ENCODE assay signal across 26 cellular contexts in the genomic region with DNA sequence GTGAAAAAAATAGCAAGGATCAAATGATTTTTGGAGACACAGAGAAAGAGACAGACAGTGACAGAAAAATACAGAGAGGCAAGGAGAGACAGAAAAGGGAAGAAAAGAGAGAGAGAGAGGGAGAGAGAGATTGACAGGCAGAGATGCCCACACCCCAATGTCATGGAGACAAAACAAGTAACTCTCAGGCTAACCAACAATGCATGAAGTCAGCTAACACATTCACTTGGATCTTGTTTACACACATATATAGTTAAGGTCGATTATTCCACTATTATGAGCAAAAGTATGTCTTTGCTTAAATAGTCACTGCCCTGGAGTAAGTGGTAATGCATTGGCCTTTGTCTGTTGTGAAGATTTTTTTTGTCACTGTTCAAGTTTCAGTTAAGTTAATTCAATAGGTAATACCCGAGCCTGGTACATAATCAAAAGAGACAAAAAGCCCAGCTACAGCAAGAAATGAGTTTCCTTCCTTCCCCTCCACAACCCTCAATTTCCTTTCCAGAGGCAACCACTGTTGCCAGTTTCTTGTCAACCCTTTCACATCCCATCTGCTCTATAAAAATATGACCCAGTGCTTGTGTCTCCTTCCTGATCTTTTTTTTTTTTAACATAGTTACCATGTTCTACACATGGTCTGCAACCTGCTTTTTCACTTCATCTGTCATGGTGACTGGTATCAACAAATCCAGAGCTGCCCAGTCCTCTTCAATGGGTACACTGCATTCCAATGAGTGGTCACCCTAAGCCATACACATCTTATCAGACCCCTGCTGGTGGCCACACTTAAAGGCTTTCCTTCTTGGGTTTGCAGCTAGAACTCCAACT. TPM values are rescaled to one million over a fixed set of nuclear protein-coding genes. Genes with fewer than 3 reads are reported as not detected.
A peak's percentile ranks its signal among the peaks of the same experiment; 100 is the strongest.
DNase-seq lines count a peak whose midpoint lies in the region; ATAC-seq and TF ChIP-seq lines count a peak whose summit lies in the region.
"Had no signal": no experiment of that assay in that cellular context is flagged by ENCODE, and none has a peak within 500 bp of the region (broad histone marks: within the 10 kb centered on the region; RNA-seq: fewer than 3 reads in every experiment).

No MANE protein-coding gene starts in this region.

- POLR2A ChIA-PET in A673 (lab: Charles Lee; ENCODE audit: low non-redundant PET) = no interaction called here
- POLR2A ChIA-PET in CD4-positive, alpha-beta T cell (lab: Charles Lee) = no interaction called here

- WGBS in mesodermal cell (ENCODE audit: insufficient coverage in 2 of 2), 2 experiments = 50 to 67% methylated on average over 1 of the region's 2 CpGs

- H3K27ac Mint-ChIP-seq in CD4-positive, alpha-beta T cell = no peak overlapping the region
- H3K27ac Mint-ChIP-seq: activated naive CD4-positive, alpha-beta T cell treated with anti-CD3 and anti-CD28 coated beads, Interleukin-2, amount 50 U/mL, for 72 hours; activated T-helper 2 cell treated with anti-CD3 and anti-CD28 coated beads, Interferon-gamma antibody, Interleukin-2, Interleukin-4, amounts not matched to agents 10 μg/mL and 5 μg/mL and 100 μg/mL, durations not matched to agents 14 hours and 24 hours and 36 hours; natural killer cell had no signal

- peak overlapping the region; percentile 20 for H3K9ac ChIP-seq in HUES6 (ENCODE audit: low read length)

- TF ChIP-seq CTCF in A673 (conservative IDR thresholded peaks at IDR 0.05; ENCODE audit: low read depth, low read length) = 0 out of 2 replicates have a peak, but pooled peaks have one; percentile 9
- no peak for TF ChIP-seq CTCF in CD4-positive, alpha-beta T cell (IDR thresholded peaks at IDR 0.05)

- no peak overlapping the region for H3K4me3 Mint-ChIP-seq in CD4-positive, alpha-beta T cell
- H3K4me3 Mint-ChIP-seq: central memory CD8-positive, alpha-beta T cell; natural killer cell had no signal

- H3K4me3 ChIP-seq in A673 (ENCODE audit: low read depth, low read length, poor library complexity, severe bottlenecking) (no peak overlapping the region), HUES6 (ENCODE audit: low read depth, low read length) (no peak overlapping the region), mesodermal cell (ENCODE audit: extremely low read depth, insufficient read depth, low read length, poor library complexity, severe bottlenecking) (no peak overlapping the region)
- H3K4me3 ChIP-seq: sigmoid colon, stomach, transverse colon had no signal

- H3K36me3 ChIP-seq in A673 (ENCODE audit: insufficient read depth, low read length, poor library complexity, severe bottlenecking) = no peaks in the 10 kb centered on the region
- no peaks in the 10 kb centered on the region for H3K36me3 ChIP-seq in HUES6 (ENCODE audit: control insufficient read depth, insufficient read depth, low read length)
- H3K36me3 ChIP-seq in mesodermal cell (ENCODE audit: control insufficient read depth, insufficient read depth, low read length) = no peaks in the 10 kb centered on the region
- H3K36me3 ChIP-seq: sigmoid colon, stomach, transverse colon had no signal

- CTCF ChIA-PET in A673 (lab: Charles Lee) = no interaction called here
- CTCF ChIA-PET in CD4-positive, alpha-beta T cell (lab: Charles Lee) = no interaction called here

- intact Hi-C loops in A673 (cut with micrococcal nuclease; ENCODE audit: unreplicated experiment) = loop anchor here (2.0 kb wide), 1 partner anchor 51 kb away; no protein-coding TSS in a partner anchor
- intact Hi-C loops in CD4-positive, alpha-beta T cell (cut with DNase I, micrococcal nuclease) = no loop called here

- H3K4me1 ChIP-seq in A673 (ENCODE audit: insufficient read depth, low read length, poor library complexity, severe bottlenecking) = peaks cover 85% of the 10 kb centered on the region
- H3K4me1 ChIP-seq in HUES6 (ENCODE audit: control insufficient read depth, insufficient read depth, low read length) = peaks cover 65% of the 10 kb centered on the region
- H3K4me1 ChIP-seq in mesodermal cell (ENCODE audit: control insufficient read depth, insufficient read depth, low read length, poor library complexity, severe bottlenecking) = peaks cover 50% of the 10 kb centered on the region
- H3K4me1 ChIP-seq: transverse colon had no signal

- H3K27me3 ChIP-seq in A673 (replicated peaks; ENCODE audit: insufficient read depth, low read depth, low read length, poor library complexity) (no peaks in the 10 kb centered on the region), HUES6 (ENCODE audit: control insufficient read depth, insufficient read depth, low read length) (no peaks in the 10 kb centered on the region)
- H3K27me3 ChIP-seq in CD4-positive, alpha-beta T cell (ENCODE audit: control insufficient read depth, insufficient read depth, low read length) = no peaks in the 10 kb centered on the region
- H3K27me3 ChIP-seq: sigmoid colon, stomach, transverse colon had no signal

- H3K27me3 Mint-ChIP-seq in CD4-positive, alpha-beta T cell = peaks cover 8% of the 10 kb centered on the region

- H3K36me3 Mint-ChIP-seq in CD4-positive, alpha-beta T cell (ENCODE audit: low read depth) = no peaks in the 10 kb centered on the region
- H3K36me3 Mint-ChIP-seq: activated naive CD4-positive, alpha-beta T cell treated with anti-CD3 and anti-CD28 coated beads, Interleukin-2, amount 50 U/mL, for 72 hours; natural killer cell had no signal

- DNase-seq in A673 (ENCODE audit: low spot score) (peak; percentile 49), dermis blood vessel endothelial cell (peak; percentile 33), NCI-H69 (lab: John Stamatoyannopoulos, UW) (no peak), NCI-H82 (lab: John Stamatoyannopoulos, UW) (no peak), NCI-H128 (lab: John Stamatoyannopoulos, UW; ENCODE audit: unreplicated experiment) (no peak)
- DNase-seq in CD4-positive, alpha-beta T cell = no peak
- DNase-seq: activated CD4-positive, alpha-beta T cell treated with anti-CD3 and anti-CD28 coated beads, Interleukin-2, amount 50 U/mL, for 1 hour; aorta; HCEC 1CT; midbrain; natural killer cell; NCI-H1417; NCI-H2081; PC-3; sigmoid colon; stomach; transverse colon; WERI-Rb-1 had no signal

- H3K4me1 Mint-ChIP-seq in CD4-positive, alpha-beta T cell (ENCODE audit: low read depth) = no peaks in the 10 kb centered on the region
- H3K4me1 Mint-ChIP-seq: central memory CD8-positive, alpha-beta T cell; natural killer cell had no signal

- no TSS peak for BruUV-seq in A673 (replicated peaks; lab: Mats Ljungman, UMichigan)

- H3K9me3 ChIP-seq in A673 (ENCODE audit: low read depth, low read length, poor library complexity, severe bottlenecking) (no peaks in the 10 kb centered on the region), HUES6 (ENCODE audit: control insufficient read depth, insufficient read depth, low read depth, low read length) (no peaks in the 10 kb centered on the region), mesodermal cell (ENCODE audit: control insufficient read depth, low read length) (no peaks in the 10 kb centered on the region)
- H3K9me3 ChIP-seq in CD4-positive, alpha-beta T cell (ENCODE audit: control insufficient read depth, low read length) = no peaks in the 10 kb centered on the region
- H3K9me3 ChIP-seq: sigmoid colon, stomach, transverse colon had no signal

- H3K9me3 Mint-ChIP-seq in CD4-positive, alpha-beta T cell = no peaks in the 10 kb centered on the region
- H3K9me3 Mint-ChIP-seq: activated naive CD4-positive, alpha-beta T cell treated with anti-CD3 and anti-CD28 coated beads, Interleukin-2, amount 50 U/mL, for 72 hours; activated T-helper 2 cell treated with anti-CD3 and anti-CD28 coated beads, Interferon-gamma antibody, Interleukin-2, Interleukin-4, amounts not matched to agents 10 μg/mL and 5 μg/mL and 100 μg/mL, durations not matched to agents 14 hours and 24 hours and 36 hours; central memory CD8-positive, alpha-beta T cell; natural killer cell had no signal

- H3K27ac ChIP-seq in A673 (ENCODE audit: low read depth, low read length, poor library complexity, severe bottlenecking) (peak overlapping the region; percentile 78), HUES6 (ENCODE audit: low read depth, low read length) (0 out of 2 replicates have a peak overlapping the region, but pooled peaks have one; percentile 28), mesodermal cell (ENCODE audit: low read depth, low read length, severe bottlenecking) (peak overlapping the region; percentile 90)
- H3K27ac ChIP-seq in CD4-positive, alpha-beta T cell (ENCODE audit: low read depth, low read length) = no peak overlapping the region
- H3K27ac ChIP-seq: HL-60, sigmoid colon, stomach, transverse colon, WERI-Rb-1 had no signal

- no peak for ATAC-seq in CD4-positive, alpha-beta T cell (ENCODE audit: poor library complexity)
- ATAC-seq: natural killer cell, PC-3, Right ventricle myocardium inferior had no signal

RNA-seq across cellular contexts. Expression of a gene that starts 52.1 kb away (rescaled TPM):
- total RNA-seq in A673 (2021) (13.9 and 18.3 TPM in 2 replicates), dermis blood vessel endothelial cell (0.14 and 1.0 TPM in 2 replicates)
- polyA plus RNA-seq in mesodermal cell (2013, experiment 1 of 2) = 14.7 TPM
- polyA plus RNA-seq in mesodermal cell (2013, experiment 2 of 2) = 18.0 TPM
- total RNA-seq in CD4-positive, alpha-beta T cell = not detected
- total RNA-seq: MCF 10A, natural killer cell, PC-3 had no signal

Comparison
In these comparisons a context has a peak if more than half of its experiments do, and no peak if none do; other contexts are left out.
1. DNase-seq: peak in A673 (single experiment) and dermis blood vessel endothelial cell (single experiment); none in CD4-positive, alpha-beta T cell (0 of 10), NCI-H69 (single experiment), NCI-H82 (single experiment) and NCI-H128 (single experiment).